18 cellular contexts compared by ENCODE assay signal in genomic region chr15:25903024-25903581, GRCh38. TPM values are rescaled to one million over a fixed set of nuclear protein-coding genes. Genes with fewer than 3 reads are reported as not detected.
DNase-seq lines count a peak whose midpoint lies in the region; ATAC-seq, FAIRE-seq and TF ChIP-seq lines count a peak whose summit lies in the region.
"Had no signal": no experiment of that assay in that cellular context is flagged by ENCODE, and none has a peak within 500 bp of the region (broad histone marks: within the 10 kb centered on the region; RNA-seq: fewer than 3 reads in every experiment).

No MANE protein-coding gene starts in this region.

- H2AFZ ChIP-seq in astrocyte (ENCODE audit: low read depth, low read length) = peak overlapping the region; percentile 68

- H3K9me3 Mint-ChIP-seq in activated T-cell treated with anti-CD3 and anti-CD28 coated beads, Interleukin-2, amount 50 U/mL, for 24 hours = no peaks in the 10 kb centered on the region
- H3K9me3 Mint-ChIP-seq in astrocyte (ENCODE audit: unreplicated experiment) (no peaks in the 10 kb centered on the region), mesothelial cell of epicardium (no peaks in the 10 kb centered on the region)

- H3K27ac ChIP-seq in astrocyte (ENCODE audit: low read depth, low read length) = no peak overlapping the region
- H3K27ac ChIP-seq in gastrocnemius medialis = no peak overlapping the region
- H3K27ac ChIP-seq: body of pancreas, epithelial cell of prostate, vagina had no signal

- DNase-seq in activated T-cell treated with anti-CD3 and anti-CD28 coated beads, Interleukin-2, amount 50 U/mL, for 24 hours = no peak
- DNase-seq in activated T-cell treated with anti-CD3 and anti-CD28 coated beads for 4 hours = no peak
- DNase-seq in astrocyte (ENCODE audit: low read depth) = no peak
- DNase-seq in mesothelial cell of epicardium (ENCODE audit: low spot score in 2 of 2, unreplicated experiment in 2 of 2) = no peak
- peak; percentile 40 for DNase-seq in urothelium cell line (ENCODE audit: low spot score)
- DNase-seq in stimulated activated CD4-positive, alpha-beta T cell treated with anti-CD3 and anti-CD28 coated beads, Interleukin-12 subunit alpha, Interleukin-12 subunit beta, amount 100 ng/mL, for 4 hours = no peak
- DNase-seq in DMS 273 treated with DMSO at 0.1 percent for 48 hours (lab: John Stamatoyannopoulos, UW) = no peak
- DNase-seq in gastrocnemius medialis = no peak
- DNase-seq: AML-193, body of pancreas, kidney, NCI-H524 treated with DMSO at 0.1 percent for 48 hours, SW 1271 had no signal

- no peak for ATAC-seq in gastrocnemius medialis
- ATAC-seq: body of pancreas had no signal

- intact Hi-C loops in gastrocnemius medialis (cut with DNase I; ENCODE audit: low total_unique reads) = loop anchor here (5.0 kb wide), 1 partner anchor 226 kb away; no protein-coding TSS in a partner anchor

- no peaks in the 10 kb centered on the region for H3K79me2 ChIP-seq in astrocyte (ENCODE audit: insufficient read depth, low read length)

- TF ChIP-seq POLR2A in gastrocnemius medialis (IDR thresholded peaks at IDR 0.05) = no peak

- peak overlapping the region; percentile 78 for H3K27ac Mint-ChIP-seq in activated T-cell treated with anti-CD3 and anti-CD28 coated beads, Interleukin-2, amount 50 U/mL, for 24 hours
- H3K27ac Mint-ChIP-seq in astrocyte (ENCODE audit: unreplicated experiment) (peak overlapping the region; percentile 95), mesothelial cell of epicardium (peak overlapping the region; percentile 25)

- in situ Hi-C loops in gastrocnemius medialis (cut with MboI; ENCODE audit: low sequenced_read_pairs in 4 of 4) = no loop called here

- no peak overlapping the region for H3K9ac ChIP-seq in astrocyte (ENCODE audit: low read length)

- H3K4me3 ChIP-seq in astrocyte (ENCODE audit: insufficient read depth, low read depth, low read length) (no peak overlapping the region), gastrocnemius medialis (no peak overlapping the region)
- H3K4me3 ChIP-seq: body of pancreas, vagina had no signal

- H3K4me3 Mint-ChIP-seq in activated T-cell treated with anti-CD3 and anti-CD28 coated beads, Interleukin-2, amount 50 U/mL, for 24 hours = no peak overlapping the region
- no peak overlapping the region for H3K4me3 Mint-ChIP-seq in astrocyte (ENCODE audit: unreplicated experiment)
- no peak overlapping the region for H3K4me3 Mint-ChIP-seq in mesothelial cell of epicardium

- H3K4me1 Mint-ChIP-seq in activated T-cell treated with anti-CD3 and anti-CD28 coated beads, Interleukin-2, amount 50 U/mL, for 24 hours (ENCODE audit: low read depth) = peaks cover 26% of the 10 kb centered on the region
- H3K4me1 Mint-ChIP-seq in astrocyte (ENCODE audit: low read depth, unreplicated experiment) (peaks cover 34% of the 10 kb centered on the region), mesothelial cell of epicardium (peaks cover 18% of the 10 kb centered on the region)

- TF ChIP-seq CTCF in astrocyte (IDR thresholded peaks at IDR 0.05; ENCODE audit: insufficient read depth, low read depth, low read length) (no peak), mesothelial cell of epicardium (IDR thresholded peaks at IDR 0.05; ENCODE audit: unreplicated experiment) (no peak), gastrocnemius medialis (IDR thresholded peaks at IDR 0.05 in 4 of 5, conservative IDR thresholded peaks at IDR 0.05 in 1 of 5) (no peak)

- H3K9me3 ChIP-seq in astrocyte (ENCODE audit: insufficient read depth, low read depth, low read length) = no peaks in the 10 kb centered on the region
- no peaks in the 10 kb centered on the region for H3K9me3 ChIP-seq in gastrocnemius medialis
- H3K9me3 ChIP-seq: body of pancreas, vagina had no signal

- peaks cover 7% of the 10 kb centered on the region for H3K4me1 ChIP-seq in astrocyte (ENCODE audit: insufficient read depth, low read length)
- H3K4me1 ChIP-seq in gastrocnemius medialis = peaks cover 10 to 11% of the 10 kb centered on the region in 2 donors
- H3K4me1 ChIP-seq: body of pancreas, vagina had no signal

- no peak for FAIRE-seq in astrocyte (lab: Jason Lieb, UNC)
- no peak for FAIRE-seq in urothelium cell line (lab: Jason Lieb, UNC)
- FAIRE-seq: H54, kidney had no signal

- no peaks in the 10 kb centered on the region for H3K36me3 Mint-ChIP-seq in activated T-cell treated with anti-CD3 and anti-CD28 coated beads, Interleukin-2, amount 50 U/mL, for 24 hours (ENCODE audit: low read depth)
- H3K36me3 Mint-ChIP-seq in astrocyte (ENCODE audit: low read depth, unreplicated experiment) = no peaks in the 10 kb centered on the region
- no peaks in the 10 kb centered on the region for H3K36me3 Mint-ChIP-seq in mesothelial cell of epicardium

- H3K27me3 ChIP-seq in astrocyte (ENCODE audit: insufficient read depth, low read length) = no peaks in the 10 kb centered on the region
- H3K27me3 ChIP-seq in gastrocnemius medialis = no peaks in the 10 kb centered on the region
- H3K27me3 ChIP-seq: body of pancreas, vagina had no signal

- H3K4me2 ChIP-seq in astrocyte (ENCODE audit: low read length) = no peak overlapping the region

- H3K36me3 ChIP-seq in astrocyte (ENCODE audit: insufficient read depth, low read length) (no peaks in the 10 kb centered on the region), gastrocnemius medialis (no peaks in the 10 kb centered on the region)
- H3K36me3 ChIP-seq: vagina had no signal

- no peaks in the 10 kb centered on the region for H4K20me1 ChIP-seq in astrocyte (ENCODE audit: insufficient read depth, low read length)

- H3K27me3 Mint-ChIP-seq in activated T-cell treated with anti-CD3 and anti-CD28 coated beads, Interleukin-2, amount 50 U/mL, for 24 hours = no peaks in the 10 kb centered on the region
- H3K27me3 Mint-ChIP-seq in astrocyte (ENCODE audit: low read depth, unreplicated experiment) = no peaks in the 10 kb centered on the region
- no peaks in the 10 kb centered on the region for H3K27me3 Mint-ChIP-seq in mesothelial cell of epicardium (ENCODE audit: low read depth)

RNA-seq across cellular contexts. Expression of gene ATP10A, which starts 40.0 kb away (rescaled TPM):
- total RNA-seq in astrocyte = 21.1 and 36.6 TPM in 2 replicates
- total RNA-seq in mesothelial cell of epicardium = 0.18 to 0.49 TPM (median 0.22 TPM) in 3 replicates
- total RNA-seq in gastrocnemius medialis = under 1 TPM; 0.36 to 0.56 (median 0.47) TPM
- total RNA-seq: MCF 10A, pulmonary artery endothelial cell had no signal

Comparison
In these comparisons a context has a peak if more than half of its experiments do, and no peak if none do; other contexts are left out.
1. H3K27ac Mint-ChIP-seq: peak in every context shown above with its lines; median percentile 95 in astrocyte; 78 in activated T-cell treated with anti-CD3 and anti-CD28 coated beads, Interleukin-2, amount 50 U/mL, for 24 hours; 25 in mesothelial cell of epicardium.
2. RNA of gene ATP10A, which starts 40.0 kb away (total RNA-seq): 21.1 to 36.6 TPM in astrocyte; 0.36 to 0.56 TPM in gastrocnemius medialis and 0.18 to 0.49 TPM in mesothelial cell of epicardium; every median in the first group is over 10 times any median in the second.